9 cellular contexts compared by ENCODE assay signal in the genomic region with DNA sequence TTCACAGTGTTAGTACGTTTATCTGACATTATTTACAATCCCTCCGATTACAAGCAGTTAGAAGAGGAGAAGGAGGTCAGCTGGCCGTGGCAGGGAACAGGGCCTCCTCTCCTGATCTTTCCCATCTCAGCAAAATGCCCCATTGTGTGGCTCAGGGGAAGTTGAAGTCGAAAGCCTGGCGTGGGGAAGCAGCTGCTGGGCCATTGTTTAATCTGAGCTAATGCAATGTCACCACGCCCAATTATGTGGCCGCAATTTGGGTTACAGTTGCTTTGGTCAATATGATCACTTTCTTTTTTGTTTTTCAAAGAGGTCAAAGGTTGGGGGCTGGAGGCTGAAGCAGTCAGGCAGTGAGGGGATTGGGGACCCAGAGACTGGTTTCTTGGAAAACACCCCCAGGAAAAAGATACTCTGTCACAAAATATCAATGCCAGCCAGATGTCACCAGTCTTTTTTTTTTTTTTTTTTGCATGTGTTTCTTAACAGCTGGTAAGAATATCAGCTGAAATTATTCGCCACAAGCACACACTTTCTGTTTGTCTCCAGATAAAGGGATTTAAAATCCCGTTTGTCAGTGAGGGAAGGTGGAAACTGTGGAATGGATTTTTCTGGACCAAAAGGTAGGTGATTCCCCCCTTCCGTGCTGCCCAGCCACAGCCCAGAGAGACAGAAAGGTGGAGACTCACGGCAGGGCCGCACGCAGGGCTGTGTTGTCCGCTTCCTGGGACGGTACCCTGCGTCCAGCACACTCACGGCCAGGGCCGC. TPM values are rescaled to one million over a fixed set of nuclear protein-coding genes. Genes with fewer than 3 reads are reported as not detected.
DNase-seq lines count a peak whose midpoint lies in the region; ATAC-seq and TF ChIP-seq lines count a peak whose summit lies in the region.
"Had no signal": no experiment of that assay in that cellular context is flagged by ENCODE, and none has a peak within 500 bp of the region (broad histone marks: within the 10 kb centered on the region; RNA-seq: fewer than 3 reads in every experiment).

No MANE protein-coding gene starts in this region.

- intact Hi-C loops in prostate gland (cut with DNase I) = no loop called here
- intact Hi-C loops in uterus (cut with DNase I; ENCODE audit: low total_unique reads) = no loop called here

- H3K27ac ChIP-seq in right atrium auricular region (peak overlapping the region; percentile 34 to 35), prostate gland (peak overlapping the region; percentile 38 to 65), uterus (no peak overlapping the region)

- H3K9me3 ChIP-seq in right atrium auricular region (no peaks in the 10 kb centered on the region), prostate gland (no peaks in the 10 kb centered on the region), uterus (no peaks in the 10 kb centered on the region)

- DNase-seq in LHCN-M2 (ENCODE audit: low read depth) (peak; percentile 72), OCI-M2 (lab: John Stamatoyannopoulos, UW; ENCODE audit: unreplicated experiment) (peak; percentile 50), right atrium auricular region (ENCODE audit: low spot score) (peak; percentile 67), prostate gland (ENCODE audit: low spot score) (no peak), NCI-H1694 treated with DMSO at 0.1 percent for 48 hours (lab: John Stamatoyannopoulos, UW) (no peak), uterus (no peak), NCI-H187 (lab: John Stamatoyannopoulos, UW) (no peak)
- DNase-seq: central memory CD4-positive, alpha-beta T cell had no signal

- H3K4me3 ChIP-seq in right atrium auricular region (no peak overlapping the region), prostate gland (no peak overlapping the region), uterus (no peak overlapping the region)

- no peaks in the 10 kb centered on the region for H3K4me1 ChIP-seq in right atrium auricular region
- H3K4me1 ChIP-seq in prostate gland (replicated peaks) = no peaks in the 10 kb centered on the region
- peaks cover 0 to 3% of the 10 kb centered on the region in 2 donors for H3K4me1 ChIP-seq in uterus

- ATAC-seq in HG02610 (IDR thresholded peaks at IDR 0.05; ENCODE audit: unreplicated experiment) = no peak

- no peak for TF ChIP-seq POLR2A in prostate gland (IDR thresholded peaks at IDR 0.05)
- TF ChIP-seq POLR2A in uterus (IDR thresholded peaks at IDR 0.05) = no peak

- TF ChIP-seq CTCF in right atrium auricular region (IDR thresholded peaks at IDR 0.05) (no peak), prostate gland (IDR thresholded peaks at IDR 0.05) (no peak), uterus (IDR thresholded peaks at IDR 0.05) (no peak)

- H3K27me3 ChIP-seq in right atrium auricular region (no peaks in the 10 kb centered on the region), prostate gland (replicated peaks; ENCODE audit: insufficient read depth) (no peaks in the 10 kb centered on the region), uterus (no peaks in the 10 kb centered on the region)

- no peaks in the 10 kb centered on the region for H3K36me3 ChIP-seq in right atrium auricular region
- no peaks in the 10 kb centered on the region for H3K36me3 ChIP-seq in prostate gland
- no peaks in the 10 kb centered on the region for H3K36me3 ChIP-seq in uterus

- WGBS in prostate gland = 75% methylated on average over 18 of the region's 18 CpGs

RNA-seq across cellular contexts. Expression of a gene that starts 24.6 kb away (rescaled TPM):
- total RNA-seq in LHCN-M2 (2014; rRNA removed) = 4.7 and 9.7 TPM in 2 replicates
- 1.6 TPM for polyA plus RNA-seq in LHCN-M2 (2012)
- 10 to 100 TPM; 11.2 to 22.0 TPM for total RNA-seq in right atrium auricular region
- 10 to 100 TPM; 16.0 to 40.4 TPM for total RNA-seq in prostate gland
- 10 to 100 TPM in 3 of 4 donors, 1 to 10 TPM in 1; 8.7 to 24.3 (median 19.2) TPM for total RNA-seq in uterus

RNA-seq across cellular contexts. Expression of a gene that starts 40.3 kb away (rescaled TPM):
- total RNA-seq in LHCN-M2 (2014; rRNA removed) = 11.6 and 15.0 TPM in 2 replicates
- polyA plus RNA-seq in LHCN-M2 (2012) = 14.4 TPM
- 10 to 100 TPM; 14.7 to 18.6 TPM for total RNA-seq in right atrium auricular region
- 10 to 100 TPM; 28.8 to 45.0 TPM for total RNA-seq in prostate gland
- 10 to 100 TPM; 12.1 to 50.9 (median 35.2) TPM for total RNA-seq in uterus

Comparison
In these comparisons a context has a peak if more than half of its experiments do, and no peak if none do; other contexts are left out.
1. DNase-seq: peak in LHCN-M2 (single experiment), OCI-M2 (single experiment) and right atrium auricular region (single experiment); none in prostate gland (single experiment), NCI-H1694 treated with DMSO at 0.1 percent for 48 hours (single experiment), uterus (0 of 2) and NCI-H187 (0 of 2).
2. H3K27ac ChIP-seq: peak in right atrium auricular region (2 of 2) and prostate gland (2 of 2); none in uterus (0 of 2).